ENCODE assay signal across 2 cellular contexts in the genomic region with DNA sequence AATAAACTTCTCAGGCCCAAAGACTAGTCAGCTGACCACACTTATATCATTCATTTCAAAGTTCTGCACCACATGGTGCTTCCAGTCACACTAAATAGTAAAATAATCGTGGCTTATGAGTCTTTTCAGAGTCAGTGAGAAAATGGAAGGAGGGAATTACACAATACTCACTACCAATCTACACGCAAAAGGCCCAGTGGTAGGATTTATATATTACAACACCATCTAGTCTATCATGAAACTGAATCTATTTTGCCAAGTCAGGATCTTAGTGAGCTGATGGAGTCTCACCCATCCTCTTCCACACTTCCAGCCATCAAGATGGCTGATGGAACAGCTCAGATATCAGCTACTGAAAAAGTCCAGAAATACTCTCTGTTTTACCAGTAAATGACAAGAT.
A peak's percentile ranks its signal among the peaks of the same experiment; 100 is the strongest.
TF ChIP-seq lines count a peak whose summit lies in the region.

No MANE protein-coding gene starts in this region.

TF ChIP-seq in IMR-90, 13 proteins besides CTCF, POLR2A, EP300 and RAD21:
- no peak for TF ChIP-seq CHD1 (IDR thresholded peaks at IDR 0.05; ENCODE audit: low read depth, low read length)
- TF ChIP-seq CEBPB (IDR thresholded peaks at IDR 0.05; ENCODE audit: low read depth, low read length): peak; percentile 63

TF ChIP-seq in WTC11, 78 proteins besides CTCF, POLR2A, EP300 and RAD21:
- TF ChIP-seq ZNF121 (CRISPR knock-in tag; IDR thresholded peaks at IDR 0.05) (no peak), NR3C1 (CRISPR knock-in tag; conservative IDR thresholded peaks at IDR 0.05; ENCODE audit: low read depth) (no peak), ESRRA (CRISPR knock-in tag; IDR thresholded peaks at IDR 0.05; ENCODE audit: borderline replicate concordance) (no peak), FOXJ3 (CRISPR knock-in tag; IDR thresholded peaks at IDR 0.05; ENCODE audit: borderline replicate concordance) (no peak)
- TF ChIP-seq, protein P1, sequence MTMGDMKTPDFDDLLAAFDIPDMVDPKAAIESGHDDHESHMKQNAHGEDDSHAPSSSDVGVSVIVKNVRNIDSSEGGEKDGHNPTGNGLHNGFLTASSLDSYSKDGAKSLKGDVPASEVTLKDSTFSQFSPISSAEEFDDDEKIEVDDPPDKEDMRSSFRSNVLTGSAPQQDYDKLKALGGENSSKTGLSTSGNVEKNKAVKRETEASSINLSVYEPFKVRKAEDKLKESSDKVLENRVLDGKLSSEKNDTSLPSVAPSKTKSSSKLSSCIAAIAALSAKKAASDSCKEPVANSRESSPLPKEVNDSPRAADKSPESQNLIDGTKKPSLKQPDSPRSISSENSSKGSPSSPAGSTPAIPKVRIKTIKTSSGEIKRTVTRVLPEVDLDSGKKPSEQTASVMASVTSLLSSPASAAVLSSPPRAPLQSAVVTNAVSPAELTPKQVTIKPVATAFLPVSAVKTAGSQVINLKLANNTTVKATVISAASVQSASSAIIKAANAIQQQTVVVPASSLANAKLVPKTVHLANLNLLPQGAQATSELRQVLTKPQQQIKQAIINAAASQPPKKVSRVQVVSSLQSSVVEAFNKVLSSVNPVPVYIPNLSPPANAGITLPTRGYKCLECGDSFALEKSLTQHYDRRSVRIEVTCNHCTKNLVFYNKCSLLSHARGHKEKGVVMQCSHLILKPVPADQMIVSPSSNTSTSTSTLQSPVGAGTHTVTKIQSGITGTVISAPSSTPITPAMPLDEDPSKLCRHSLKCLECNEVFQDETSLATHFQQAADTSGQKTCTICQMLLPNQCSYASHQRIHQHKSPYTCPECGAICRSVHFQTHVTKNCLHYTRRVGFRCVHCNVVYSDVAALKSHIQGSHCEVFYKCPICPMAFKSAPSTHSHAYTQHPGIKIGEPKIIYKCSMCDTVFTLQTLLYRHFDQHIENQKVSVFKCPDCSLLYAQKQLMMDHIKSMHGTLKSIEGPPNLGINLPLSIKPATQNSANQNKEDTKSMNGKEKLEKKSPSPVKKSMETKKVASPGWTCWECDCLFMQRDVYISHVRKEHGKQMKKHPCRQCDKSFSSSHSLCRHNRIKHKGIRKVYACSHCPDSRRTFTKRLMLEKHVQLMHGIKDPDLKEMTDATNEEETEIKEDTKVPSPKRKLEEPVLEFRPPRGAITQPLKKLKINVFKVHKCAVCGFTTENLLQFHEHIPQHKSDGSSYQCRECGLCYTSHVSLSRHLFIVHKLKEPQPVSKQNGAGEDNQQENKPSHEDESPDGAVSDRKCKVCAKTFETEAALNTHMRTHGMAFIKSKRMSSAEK (CRISPR knock-in tag; IDR thresholded peaks at IDR 0.05; ENCODE audit: borderline replicate concordance): no peak
- TF ChIP-seq, protein P2, sequence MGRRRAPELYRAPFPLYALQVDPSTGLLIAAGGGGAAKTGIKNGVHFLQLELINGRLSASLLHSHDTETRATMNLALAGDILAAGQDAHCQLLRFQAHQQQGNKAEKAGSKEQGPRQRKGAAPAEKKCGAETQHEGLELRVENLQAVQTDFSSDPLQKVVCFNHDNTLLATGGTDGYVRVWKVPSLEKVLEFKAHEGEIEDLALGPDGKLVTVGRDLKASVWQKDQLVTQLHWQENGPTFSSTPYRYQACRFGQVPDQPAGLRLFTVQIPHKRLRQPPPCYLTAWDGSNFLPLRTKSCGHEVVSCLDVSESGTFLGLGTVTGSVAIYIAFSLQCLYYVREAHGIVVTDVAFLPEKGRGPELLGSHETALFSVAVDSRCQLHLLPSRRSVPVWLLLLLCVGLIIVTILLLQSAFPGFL (CRISPR knock-in tag; IDR thresholded peaks at IDR 0.05; ENCODE audit: borderline replicate concordance): no peak
- TF ChIP-seq, protein P3, sequence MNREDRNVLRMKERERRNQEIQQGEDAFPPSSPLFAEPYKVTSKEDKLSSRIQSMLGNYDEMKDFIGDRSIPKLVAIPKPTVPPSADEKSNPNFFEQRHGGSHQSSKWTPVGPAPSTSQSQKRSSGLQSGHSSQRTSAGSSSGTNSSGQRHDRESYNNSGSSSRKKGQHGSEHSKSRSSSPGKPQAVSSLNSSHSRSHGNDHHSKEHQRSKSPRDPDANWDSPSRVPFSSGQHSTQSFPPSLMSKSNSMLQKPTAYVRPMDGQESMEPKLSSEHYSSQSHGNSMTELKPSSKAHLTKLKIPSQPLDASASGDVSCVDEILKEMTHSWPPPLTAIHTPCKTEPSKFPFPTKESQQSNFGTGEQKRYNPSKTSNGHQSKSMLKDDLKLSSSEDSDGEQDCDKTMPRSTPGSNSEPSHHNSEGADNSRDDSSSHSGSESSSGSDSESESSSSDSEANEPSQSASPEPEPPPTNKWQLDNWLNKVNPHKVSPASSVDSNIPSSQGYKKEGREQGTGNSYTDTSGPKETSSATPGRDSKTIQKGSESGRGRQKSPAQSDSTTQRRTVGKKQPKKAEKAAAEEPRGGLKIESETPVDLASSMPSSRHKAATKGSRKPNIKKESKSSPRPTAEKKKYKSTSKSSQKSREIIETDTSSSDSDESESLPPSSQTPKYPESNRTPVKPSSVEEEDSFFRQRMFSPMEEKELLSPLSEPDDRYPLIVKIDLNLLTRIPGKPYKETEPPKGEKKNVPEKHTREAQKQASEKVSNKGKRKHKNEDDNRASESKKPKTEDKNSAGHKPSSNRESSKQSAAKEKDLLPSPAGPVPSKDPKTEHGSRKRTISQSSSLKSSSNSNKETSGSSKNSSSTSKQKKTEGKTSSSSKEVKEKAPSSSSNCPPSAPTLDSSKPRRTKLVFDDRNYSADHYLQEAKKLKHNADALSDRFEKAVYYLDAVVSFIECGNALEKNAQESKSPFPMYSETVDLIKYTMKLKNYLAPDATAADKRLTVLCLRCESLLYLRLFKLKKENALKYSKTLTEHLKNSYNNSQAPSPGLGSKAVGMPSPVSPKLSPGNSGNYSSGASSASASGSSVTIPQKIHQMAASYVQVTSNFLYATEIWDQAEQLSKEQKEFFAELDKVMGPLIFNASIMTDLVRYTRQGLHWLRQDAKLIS (CRISPR knock-in tag; IDR thresholded peaks at IDR 0.05; ENCODE audit: borderline replicate concordance): no peak
- TF ChIP-seq, protein P4, sequence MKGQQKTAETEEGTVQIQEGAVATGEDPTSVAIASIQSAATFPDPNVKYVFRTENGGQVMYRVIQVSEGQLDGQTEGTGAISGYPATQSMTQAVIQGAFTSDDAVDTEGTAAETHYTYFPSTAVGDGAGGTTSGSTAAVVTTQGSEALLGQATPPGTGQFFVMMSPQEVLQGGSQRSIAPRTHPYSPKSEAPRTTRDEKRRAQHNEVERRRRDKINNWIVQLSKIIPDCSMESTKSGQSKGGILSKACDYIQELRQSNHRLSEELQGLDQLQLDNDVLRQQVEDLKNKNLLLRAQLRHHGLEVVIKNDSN (CRISPR knock-in tag; IDR thresholded peaks at IDR 0.05): no peak
